Comparison of ENCODE assay signal across 28 cellular contexts in genomic region chr11:8071616-8072581, GRCh38. TPM values are rescaled to one million over a fixed set of nuclear protein-coding genes. Genes with fewer than 3 reads are reported as not detected.
DNase-seq lines count a peak whose midpoint lies in the region; ATAC-seq and TF ChIP-seq lines count a peak whose summit lies in the region.
"Had no signal": no experiment of that assay in that cellular context is flagged by ENCODE, and none has a peak within 500 bp of the region (broad histone marks: within the 10 kb centered on the region; RNA-seq: fewer than 3 reads in every experiment).

No MANE protein-coding gene starts in this region.

- peaks cover 11% of the 10 kb centered on the region for H3K27me3 ChIP-seq in foreskin keratinocyte
- H3K27me3 ChIP-seq: BE2C, gastrocnemius medialis had no signal

- H3K4me3 Mint-ChIP-seq in stimulated activated effector memory CD8-positive, alpha-beta T cell treated with anti-CD3 and anti-CD28 coated beads, Interleukin-12 subunit alpha, Interleukin-12 subunit beta, amount 100 ng/mL, for 72 hours, result no peak overlapping the region
- H3K4me3 Mint-ChIP-seq: activated CD8-positive, alpha-beta memory T cell treated with anti-CD3 and anti-CD28 coated beads, Interleukin-2, amount 10 ng/mL, durations not matched to agents 7 days and 5 days; activated naive CD8-positive, alpha-beta T cell treated with anti-CD3 and anti-CD28 coated beads for 36 hours; activated T-helper 17 cell treated with anti-CD3 and anti-CD28 coated beads, Interleukin-2, amount 50 U/mL, for 72 hours; HFFc6; type B pancreatic cell had no signal

- DNase-seq in NCI-H1436 (lab: John Stamatoyannopoulos, UW), result peak; percentile 41
- no peak for DNase-seq in NCI-H1436 treated with DMSO at 0.1 percent for 48 hours (lab: John Stamatoyannopoulos, UW)
- DNase-seq in NCI-H345 treated with DMSO at 0.1 percent for 48 hours (lab: John Stamatoyannopoulos, UW; ENCODE audit: unreplicated experiment), result peak; percentile 64
- peak; percentile 52 for DNase-seq in islet precursor cell
- no peak for DNase-seq in stimulated activated effector memory CD8-positive, alpha-beta T cell treated with anti-CD3 and anti-CD28 coated beads, Interleukin-12 subunit alpha, Interleukin-12 subunit beta, amount 100 ng/mL, for 72 hours (ENCODE audit: low spot score in 2 of 2)
- DNase-seq in NCI-H82 (lab: John Stamatoyannopoulos, UW), result no peak
- DNase-seq in foreskin keratinocyte, result no peak
- DNase-seq in NCI-H526 treated with DMSO at 0.1 percent for 48 hours (lab: John Stamatoyannopoulos, UW), result no peak
- DNase-seq: activated CD8-positive, alpha-beta memory T cell treated with anti-CD3 and anti-CD28 coated beads, Interleukin-2, amount 10 ng/mL, durations not matched to agents 7 days and 5 days; activated naive CD8-positive, alpha-beta T cell treated with anti-CD3 and anti-CD28 coated beads for 36 hours; BE2C; Caco-2; cerebellar nuclear complex; DND-41; effector CD4-positive, alpha-beta T cell; HFFc6; Kasumi-1; kidney; NCI-H774; OCI-M1; stimulated activated CD4-positive, alpha-beta T cell treated with anti-CD3 and anti-CD28 coated beads, Interleukin-4, amount 100 ng/mL, for 4 hours; stomach had no signal

- no peaks in the 10 kb centered on the region for H3K9me3 Mint-ChIP-seq in stimulated activated effector memory CD8-positive, alpha-beta T cell treated with anti-CD3 and anti-CD28 coated beads, Interleukin-12 subunit alpha, Interleukin-12 subunit beta, amount 100 ng/mL, for 72 hours
- H3K9me3 Mint-ChIP-seq: activated naive CD8-positive, alpha-beta T cell treated with anti-CD3 and anti-CD28 coated beads for 36 hours; activated T-helper 17 cell treated with anti-CD3 and anti-CD28 coated beads, Interleukin-2, amount 50 U/mL, for 72 hours; HFFc6; type B pancreatic cell had no signal

- ATAC-seq in stimulated activated effector memory CD8-positive, alpha-beta T cell treated with anti-CD3 and anti-CD28 coated beads, Interleukin-12 subunit alpha, Interleukin-12 subunit beta, amount 100 ng/mL, for 72 hours, result peak; percentile 4
- ATAC-seq in foreskin keratinocyte, result no peak
- ATAC-seq: activated CD8-positive, alpha-beta memory T cell treated with anti-CD3 and anti-CD28 coated beads, Interleukin-2, amount 10 ng/mL, durations not matched to agents 7 days and 5 days; activated T-helper 17 cell treated with anti-CD3 and anti-CD28 coated beads, Interleukin-2, amount 50 U/mL, for 72 hours; esophagus mucosa; gastrocnemius medialis; GM12878 had no signal

- no peak overlapping the region for H3K27ac ChIP-seq in foreskin keratinocyte
- H3K27ac ChIP-seq: gastrocnemius medialis, neutrophil, stomach had no signal

- H3K36me3 Mint-ChIP-seq in stimulated activated effector memory CD8-positive, alpha-beta T cell treated with anti-CD3 and anti-CD28 coated beads, Interleukin-12 subunit alpha, Interleukin-12 subunit beta, amount 100 ng/mL, for 72 hours, result no peaks in the 10 kb centered on the region
- H3K36me3 Mint-ChIP-seq: activated CD8-positive, alpha-beta memory T cell treated with anti-CD3 and anti-CD28 coated beads, Interleukin-2, amount 10 ng/mL, durations not matched to agents 7 days and 5 days; activated naive CD8-positive, alpha-beta T cell treated with anti-CD3 and anti-CD28 coated beads for 36 hours; type B pancreatic cell had no signal

- H3K27ac Mint-ChIP-seq in stimulated activated effector memory CD8-positive, alpha-beta T cell treated with anti-CD3 and anti-CD28 coated beads, Interleukin-12 subunit alpha, Interleukin-12 subunit beta, amount 100 ng/mL, for 72 hours, result no peak overlapping the region
- H3K27ac Mint-ChIP-seq: activated CD8-positive, alpha-beta memory T cell treated with anti-CD3 and anti-CD28 coated beads, Interleukin-2, amount 10 ng/mL, durations not matched to agents 7 days and 5 days; activated naive CD8-positive, alpha-beta T cell treated with anti-CD3 and anti-CD28 coated beads for 36 hours; activated T-helper 17 cell treated with anti-CD3 and anti-CD28 coated beads, Interleukin-2, amount 50 U/mL, for 72 hours; HFFc6; type B pancreatic cell had no signal

- H3K4me1 Mint-ChIP-seq in stimulated activated effector memory CD8-positive, alpha-beta T cell treated with anti-CD3 and anti-CD28 coated beads, Interleukin-12 subunit alpha, Interleukin-12 subunit beta, amount 100 ng/mL, for 72 hours, result no peaks in the 10 kb centered on the region
- H3K4me1 Mint-ChIP-seq: activated CD8-positive, alpha-beta memory T cell treated with anti-CD3 and anti-CD28 coated beads, Interleukin-2, amount 10 ng/mL, durations not matched to agents 7 days and 5 days had no signal

- no peaks in the 10 kb centered on the region for H3K4me1 ChIP-seq in foreskin keratinocyte
- H3K4me1 ChIP-seq: Caco-2 had no signal

- TF ChIP-seq CTCF in foreskin keratinocyte (conservative IDR thresholded peaks at IDR 0.05), result no peak

RNA-seq across cellular contexts. Expression of gene TUB, which starts 9.1 kb away (rescaled TPM):
- 2.4 and 2.5 TPM in 2 replicates for total RNA-seq in foreskin keratinocyte
- polyA plus RNA-seq in foreskin keratinocyte, result 0.48 and 0.70 TPM in 2 replicates
- total RNA-seq: Caco-2, GM12878 had no signal

Comparison
In these comparisons a context has a peak if more than half of its experiments do, and no peak if none do; other contexts are left out.
1. DNase-seq: peak in NCI-H1436 (single experiment), NCI-H345 treated with DMSO at 0.1 percent for 48 hours (single experiment) and islet precursor cell (single experiment); none in NCI-H1436 treated with DMSO at 0.1 percent for 48 hours (single experiment), stimulated activated effector memory CD8-positive, alpha-beta T cell treated with anti-CD3 and anti-CD28 coated beads, Interleukin-12 subunit alpha, Interleukin-12 subunit beta, amount 100 ng/mL, for 72 hours (0 of 2), NCI-H82 (single experiment), foreskin keratinocyte (0 of 2) and NCI-H526 treated with DMSO at 0.1 percent for 48 hours (single experiment).